ENCODE assay signal across 8 cellular contexts in the genomic region with DNA sequence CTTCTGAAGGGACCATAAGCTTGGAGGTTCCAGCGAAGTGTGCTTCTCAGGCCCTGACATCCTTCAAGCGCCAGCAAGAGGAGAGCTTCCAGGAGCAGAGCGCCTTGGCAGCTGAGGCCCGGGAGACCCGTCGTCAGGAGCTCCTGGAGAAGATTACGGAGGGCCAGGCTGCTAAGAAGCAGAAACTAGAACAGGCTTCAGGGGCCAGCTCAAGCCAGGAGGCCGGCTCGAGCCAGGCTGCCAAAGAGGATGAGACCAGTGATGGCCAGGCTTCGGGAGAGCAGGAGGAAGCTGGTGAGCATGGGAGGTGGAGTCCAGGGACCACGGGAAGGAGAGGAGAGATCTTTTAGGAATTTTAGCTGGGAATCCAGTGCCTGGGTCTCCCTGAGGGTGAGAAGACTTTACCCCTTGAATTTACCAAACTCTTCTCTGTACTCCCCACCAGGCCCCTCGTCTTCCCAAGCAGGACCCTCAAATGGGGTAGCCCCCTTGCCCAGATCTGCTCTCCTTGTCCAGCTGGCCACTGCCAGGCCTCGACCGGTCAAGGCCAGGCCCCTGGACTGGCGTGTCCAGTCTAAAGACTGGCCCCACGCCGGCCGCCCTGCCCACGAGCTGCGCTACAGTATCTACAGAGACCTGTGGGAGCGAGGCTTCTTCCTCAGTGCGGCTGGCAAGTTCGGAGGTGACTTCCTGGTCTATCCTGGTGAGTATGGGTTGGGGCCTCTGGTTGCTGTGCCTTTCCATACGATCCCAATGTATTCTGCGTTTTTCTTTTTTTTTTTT. TPM values are rescaled to one million over a fixed set of nuclear protein-coding genes. Genes with fewer than 3 reads are reported as not detected.
DNase-seq lines count a peak whose midpoint lies in the region; ATAC-seq and TF ChIP-seq lines count a peak whose summit lies in the region.

No MANE protein-coding gene starts in this region.

- CTCF ChIA-PET in CD8-positive, alpha-beta T cell (lab: Charles Lee): interaction anchor here (0.8 to 1.0 kb wide), 2 partner anchors 25 to 198 kb away, joined by 3 read pairs; no protein-coding TSS in a partner anchor

- H3K4me1 ChIP-seq in CD8-positive, alpha-beta T cell (ENCODE audit: insufficient read depth, low read length): peaks cover 22% of the 10 kb centered on the region
- peaks cover 25% of the 10 kb centered on the region in 2 donors for H3K4me1 ChIP-seq in duodenal mucosa (ENCODE audit: control insufficient read depth in 1 of 2, insufficient read depth in 2 of 2, low read length in 2 of 2)

- no peaks in the 10 kb centered on the region for H3K9me3 Mint-ChIP-seq in CD8-positive, alpha-beta T cell
- no peaks in the 10 kb centered on the region for H3K9me3 Mint-ChIP-seq in neural crest cell

- peak overlapping the region; percentile 90 for H3K27ac Mint-ChIP-seq in CD8-positive, alpha-beta T cell
- H3K27ac Mint-ChIP-seq in neural crest cell (ENCODE audit: unreplicated experiment): peak overlapping the region; percentile 96

- H3K36me3 Mint-ChIP-seq in CD8-positive, alpha-beta T cell: peaks cover 35% of the 10 kb centered on the region
- peaks cover 7% of the 10 kb centered on the region for H3K36me3 Mint-ChIP-seq in neural crest cell (ENCODE audit: low read depth)

- H3K9ac ChIP-seq in duodenal mucosa (ENCODE audit: low read depth in 1 of 2, low read length in 2 of 2): peak overlapping the region; percentile 77 to 84

- H3K9me3 ChIP-seq in CD8-positive, alpha-beta T cell (ENCODE audit: low read length): no peaks in the 10 kb centered on the region
- no peaks in the 10 kb centered on the region for H3K9me3 ChIP-seq in duodenal mucosa (ENCODE audit: control insufficient read depth in 1 of 2, low read length in 2 of 2)

- POLR2A ChIA-PET in CD8-positive, alpha-beta T cell (lab: Charles Lee): interaction anchor here (1.0 to 7.2 kb wide), 9 partner anchors 9 to 76 kb away, joined by 3 to 99 read pairs (median 7); a partner anchor contains a TSS

- no peak for DNase-seq in CD8-positive, alpha-beta T cell
- DNase-seq in NB4 (ENCODE audit: low read depth) (no peak), neural crest cell (ENCODE audit: low read depth, low spot score) (no peak), NCI-H748 (lab: John Stamatoyannopoulos, UW; ENCODE audit: unreplicated experiment) (no peak)

- no peaks in the 10 kb centered on the region for H3K27me3 ChIP-seq in CD8-positive, alpha-beta T cell (ENCODE audit: insufficient read depth, low read length)
- no peaks in the 10 kb centered on the region for H3K27me3 ChIP-seq in duodenal mucosa (ENCODE audit: control insufficient read depth in 1 of 2, insufficient read depth in 2 of 2, low read length in 2 of 2)

- ATAC-seq in CD8-positive, alpha-beta T cell: no peak
- ATAC-seq in GM19395 (IDR thresholded peaks at IDR 0.05; ENCODE audit: unreplicated experiment): no peak
- ATAC-seq in GM19351 (IDR thresholded peaks at IDR 0.05; ENCODE audit: unreplicated experiment): no peak
- no peak for ATAC-seq in HG03039 (IDR thresholded peaks at IDR 0.05; ENCODE audit: unreplicated experiment)

- TF ChIP-seq CTCF in CD8-positive, alpha-beta T cell (IDR thresholded peaks at IDR 0.05): no peak
- TF ChIP-seq CTCF in NB4 (IDR thresholded peaks at IDR 0.05; ENCODE audit: low read depth, low read length) (no peak), neural crest cell (conservative IDR thresholded peaks at IDR 0.05) (no peak)

- TF ChIP-seq POLR2A in NB4 (IDR thresholded peaks at IDR 0.05; ENCODE audit: extremely low read depth, insufficient read length): no peak

- peaks cover 38% of the 10 kb centered on the region for H3K4me1 Mint-ChIP-seq in CD8-positive, alpha-beta T cell (ENCODE audit: low read depth)
- H3K4me1 Mint-ChIP-seq in neural crest cell: peaks cover 37% of the 10 kb centered on the region

- intact Hi-C loops in CD8-positive, alpha-beta T cell (cut with DNase I, micrococcal nuclease): loop anchor here in 1 of 2 experiments (1.0 kb wide), 2 partner anchors 8 to 77 kb away; a partner anchor contains a TSS

- H3K4me3 ChIP-seq in CD8-positive, alpha-beta T cell (ENCODE audit: low read depth, low read length): peak overlapping the region; percentile 75
- H3K4me3 ChIP-seq in NB4 (ENCODE audit: low read depth, low read length): peak overlapping the region; percentile 67
- peak overlapping the region; percentile 75 to 83 for H3K4me3 ChIP-seq in duodenal mucosa (ENCODE audit: low read depth in 1 of 2, low read length in 2 of 2)

- no peaks in the 10 kb centered on the region for H3K27me3 Mint-ChIP-seq in CD8-positive, alpha-beta T cell (ENCODE audit: low read depth)
- H3K27me3 Mint-ChIP-seq in neural crest cell (ENCODE audit: low read depth): no peaks in the 10 kb centered on the region

- peaks cover 7% of the 10 kb centered on the region for H3K36me3 ChIP-seq in CD8-positive, alpha-beta T cell (ENCODE audit: insufficient read depth, low read length)
- peaks cover 6 to 12% of the 10 kb centered on the region in 2 donors for H3K36me3 ChIP-seq in duodenal mucosa (ENCODE audit: control insufficient read depth in 1 of 2, insufficient read depth in 2 of 2, low read length in 2 of 2)

- H3K4me3 Mint-ChIP-seq in CD8-positive, alpha-beta T cell: peak overlapping the region; percentile 91
- peak overlapping the region; percentile 98 for H3K4me3 Mint-ChIP-seq in neural crest cell

- H3K27ac ChIP-seq in CD8-positive, alpha-beta T cell (ENCODE audit: low read depth, low read length): peak overlapping the region; percentile 100
- H3K27ac ChIP-seq in duodenal mucosa (ENCODE audit: low read depth, low read length): peak overlapping the region; percentile 99

RNA-seq across cellular contexts. Expression of a gene that starts 0.8 kb away (rescaled TPM):
- total RNA-seq in CD8-positive, alpha-beta T cell: 10 to 100 TPM; 13.9 to 14.6 TPM
- 66.2 and 67.9 TPM in 2 replicates for total RNA-seq in neural crest cell

RNA-seq across cellular contexts. Expression of a gene that starts 2.5 kb away (rescaled TPM):
- total RNA-seq in CD8-positive, alpha-beta T cell: 10 to 100 TPM; 10.0 to 13.1 TPM
- total RNA-seq in neural crest cell: 74.2 and 76.5 TPM in 2 replicates

RNA-seq across cellular contexts. Expression of a gene that starts 8.8 kb away (rescaled TPM):
- total RNA-seq in CD8-positive, alpha-beta T cell: 1,000 to 10,000 TPM; 2,006 to 2,016 TPM
- 1,439 and 1,464 TPM in 2 replicates for total RNA-seq in neural crest cell

RNA-seq across cellular contexts. Expression of a gene that starts 18.9 kb away (rescaled TPM):
- not detected for total RNA-seq in CD8-positive, alpha-beta T cell
- 0.28 TPM in 1 of 2 replicates, not detected in the other for total RNA-seq in neural crest cell

RNA-seq across cellular contexts. Expression of a gene that starts 30.9 kb away (rescaled TPM):
- not detected for total RNA-seq in CD8-positive, alpha-beta T cell
- not detected in 2 replicates for total RNA-seq in neural crest cell
